Comparison of ENCODE assay signal across 7 cellular contexts in the genomic region with DNA sequence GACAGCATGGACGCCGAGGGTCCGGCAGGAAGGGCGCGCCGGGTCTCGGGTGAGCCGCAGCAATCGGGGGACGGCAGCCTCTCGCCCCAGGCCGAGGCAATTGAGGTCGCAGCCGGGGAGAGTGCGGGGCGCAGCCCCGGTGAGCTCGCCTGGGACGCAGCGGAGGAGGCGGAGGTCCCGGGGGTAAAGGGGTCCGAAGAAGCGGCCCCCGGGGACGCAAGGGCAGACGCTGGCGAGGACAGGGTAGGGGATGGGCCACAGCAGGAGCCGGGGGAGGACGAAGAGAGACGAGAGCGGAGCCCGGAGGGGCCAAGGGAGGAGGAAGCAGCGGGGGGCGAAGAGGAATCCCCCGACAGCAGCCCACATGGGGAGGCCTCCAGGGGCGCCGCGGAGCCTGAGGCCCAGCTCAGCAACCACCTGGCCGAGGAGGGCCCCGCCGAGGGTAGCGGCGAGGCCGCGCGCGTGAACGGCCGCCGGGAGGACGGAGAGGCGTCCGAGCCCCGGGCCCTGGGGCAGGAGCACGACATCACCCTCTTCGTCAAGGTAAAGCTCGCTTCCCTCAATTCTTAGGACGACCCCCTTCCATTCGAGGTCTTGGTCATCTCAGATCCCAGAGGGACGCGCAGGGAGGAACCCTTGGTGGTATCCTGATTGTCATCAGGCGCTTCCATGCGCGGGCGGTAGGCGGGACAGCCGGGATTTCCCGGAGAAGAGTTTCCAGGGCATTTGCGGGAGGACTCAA. TPM values are rescaled to one million over a fixed set of nuclear protein-coding genes. Genes with fewer than 3 reads are reported as not detected.
DNase-seq lines count a peak whose midpoint lies in the region; ATAC-seq and TF ChIP-seq lines count a peak whose summit lies in the region.

No MANE protein-coding gene starts in this region.

- no peak overlapping the region for H3K27ac ChIP-seq in OCI-LY7 (ENCODE audit: low read depth, low read length, poor library complexity, severe bottlenecking)

- H3K9me3 ChIP-seq in OCI-LY7 (ENCODE audit: low read length), result no peaks in the 10 kb centered on the region

- no TSS peak for BruUV-seq in OCI-LY7 (replicated peaks; lab: Mats Ljungman, UMichigan)

- H2AFZ ChIP-seq in OCI-LY7 (ENCODE audit: low read length), result no peak overlapping the region

- H3K4me3 ChIP-seq in OCI-LY7 (ENCODE audit: low read depth, low read length, poor library complexity, severe bottlenecking), result no peak overlapping the region

- no peaks in the 10 kb centered on the region for H3K4me1 ChIP-seq in OCI-LY7 (ENCODE audit: insufficient read depth, low read length, poor library complexity, severe bottlenecking)

- H3K4me2 ChIP-seq in OCI-LY7 (ENCODE audit: low read length), result no peak overlapping the region

- CTCF ChIA-PET in OCI-LY7 (lab: Charles Lee; ENCODE audit: unreplicated experiment), result no interaction called here

- H3K79me2 ChIP-seq in OCI-LY7 (ENCODE audit: insufficient read depth, low read depth, low read length), result no peaks in the 10 kb centered on the region

- H3K9me3 Mint-ChIP-seq in activated naive CD8-positive, alpha-beta T cell treated with anti-CD3 and anti-CD28 coated beads for 36 hours, result no peaks in the 10 kb centered on the region

- TF ChIP-seq CTCF in GM20000 (IDR thresholded peaks at IDR 0.05; ENCODE audit: extremely low read depth, missing control alignments), result no peak
- TF ChIP-seq CTCF in OCI-LY7 (conservative IDR thresholded peaks at IDR 0.05; ENCODE audit: low read length), result no peak

- H3K36me3 Mint-ChIP-seq in activated naive CD8-positive, alpha-beta T cell treated with anti-CD3 and anti-CD28 coated beads for 36 hours, result no peaks in the 10 kb centered on the region

- peaks cover 7% of the 10 kb centered on the region for H3K4me1 Mint-ChIP-seq in activated naive CD8-positive, alpha-beta T cell treated with anti-CD3 and anti-CD28 coated beads for 36 hours

- no peaks in the 10 kb centered on the region for H3K9me2 ChIP-seq in OCI-LY7 (ENCODE audit: insufficient read depth, low read length)

- POLR2A ChIA-PET in OCI-LY7 (lab: Charles Lee), result no interaction called here

- no peaks in the 10 kb centered on the region for H3K36me3 ChIP-seq in OCI-LY7 (ENCODE audit: insufficient read depth, low read length)

- DNase-seq in GM20000 (ENCODE audit: low spot score) (peak; percentile 69), iPS-NIHi7 (ENCODE audit: extremely low spot score) (peak; percentile 57), OCI-LY7 (ENCODE audit: low spot score) (no peak)
- peak; percentile 26 for DNase-seq in activated naive CD8-positive, alpha-beta T cell treated with anti-CD3 and anti-CD28 coated beads for 36 hours
- peak; percentile 28 for DNase-seq in stimulated activated naive CD8-positive, alpha-beta T cell treated with anti-CD3 and anti-CD28 coated beads, Interleukin-15, Interleukin-2, amounts not matched to agents 100 U/mL and 50 U/mL, for 24 hours
- no peak for DNase-seq in activated CD4-positive, CD25-positive, alpha-beta regulatory T cell treated with anti-CD3 and anti-CD28 coated beads, Interleukin-2, amount 50 U/mL, for 72 hours

- intact Hi-C loops in OCI-LY7 (cut with micrococcal nuclease; ENCODE audit: unreplicated experiment), result no loop called here

- H3K27ac Mint-ChIP-seq in activated naive CD8-positive, alpha-beta T cell treated with anti-CD3 and anti-CD28 coated beads for 36 hours, result no peak overlapping the region

- peaks cover 66% of the 10 kb centered on the region for H3K27me3 Mint-ChIP-seq in activated naive CD8-positive, alpha-beta T cell treated with anti-CD3 and anti-CD28 coated beads for 36 hours

- peak overlapping the region; percentile 62 for H3K4me3 Mint-ChIP-seq in activated naive CD8-positive, alpha-beta T cell treated with anti-CD3 and anti-CD28 coated beads for 36 hours

- no peaks in the 10 kb centered on the region for H4K20me1 ChIP-seq in OCI-LY7 (ENCODE audit: insufficient read depth, low read length)

- peak; percentile 17 for ATAC-seq in stimulated activated naive CD8-positive, alpha-beta T cell treated with anti-CD3 and anti-CD28 coated beads, Interleukin-15, Interleukin-2, amounts not matched to agents 100 U/mL and 50 U/mL, for 24 hours
- no peak for ATAC-seq in GM21737 (IDR thresholded peaks at IDR 0.05; ENCODE audit: unreplicated experiment)

RNA-seq across cellular contexts. Expression of a gene that starts 1.6 kb away (rescaled TPM):
- total RNA-seq in activated naive CD8-positive, alpha-beta T cell treated with anti-CD3 and anti-CD28 coated beads for 36 hours, result under 1 TPM; 0.66 to 0.78 TPM
- not detected in 2 replicates for total RNA-seq in OCI-LY7 (2014; rRNA removed; shearing (Covaris generic))
- total RNA-seq in OCI-LY7 (2022), result not detected in 2 replicates

RNA-seq across cellular contexts. Expression of a gene that starts 55.5 kb away (rescaled TPM):
- total RNA-seq in activated naive CD8-positive, alpha-beta T cell treated with anti-CD3 and anti-CD28 coated beads for 36 hours, result 10 to 100 TPM; 11.5 to 13.2 TPM
- 2.8 and 6.8 TPM in 2 replicates for total RNA-seq in OCI-LY7 (2014; rRNA removed; shearing (Covaris generic))
- total RNA-seq in OCI-LY7 (2022), result 8.0 and 8.9 TPM in 2 replicates

Comparison
In these comparisons a context has a peak if more than half of its experiments do, and no peak if none do; other contexts are left out.
1. DNase-seq: peak in GM20000 (single experiment), activated naive CD8-positive, alpha-beta T cell treated with anti-CD3 and anti-CD28 coated beads for 36 hours (single experiment), iPS-NIHi7 (single experiment) and stimulated activated naive CD8-positive, alpha-beta T cell treated with anti-CD3 and anti-CD28 coated beads, Interleukin-15, Interleukin-2, amounts not matched to agents 100 U/mL and 50 U/mL, for 24 hours (single experiment); none in activated CD4-positive, CD25-positive, alpha-beta regulatory T cell treated with anti-CD3 and anti-CD28 coated beads, Interleukin-2, amount 50 U/mL, for 72 hours (single experiment) and OCI-LY7 (single experiment).